ENCODE assay signal across 1 cellular context in genomic region chr9:93041108-93041802, GRCh38.
TF ChIP-seq lines count a peak whose summit lies in the region.

No MANE protein-coding gene starts in this region.

TF ChIP-seq in K562, 482 proteins besides CTCF, POLR2A, EP300 and RAD21 (continued from another document):
- TF ChIP-seq ZBTB7A (IDR thresholded peaks at IDR 0.05; ENCODE audit: borderline replicate concordance, control insufficient read depth, low read depth, low read length) (no peak), SAFB2 (IDR thresholded peaks at IDR 0.05; ENCODE audit: borderline replicate concordance, low read depth, low read length, severe bottlenecking) (no peak)
TF ChIP-seq in K562: peak in this region for 16.
